Comparison of ENCODE assay signal across 15 cellular contexts in the genomic region with DNA sequence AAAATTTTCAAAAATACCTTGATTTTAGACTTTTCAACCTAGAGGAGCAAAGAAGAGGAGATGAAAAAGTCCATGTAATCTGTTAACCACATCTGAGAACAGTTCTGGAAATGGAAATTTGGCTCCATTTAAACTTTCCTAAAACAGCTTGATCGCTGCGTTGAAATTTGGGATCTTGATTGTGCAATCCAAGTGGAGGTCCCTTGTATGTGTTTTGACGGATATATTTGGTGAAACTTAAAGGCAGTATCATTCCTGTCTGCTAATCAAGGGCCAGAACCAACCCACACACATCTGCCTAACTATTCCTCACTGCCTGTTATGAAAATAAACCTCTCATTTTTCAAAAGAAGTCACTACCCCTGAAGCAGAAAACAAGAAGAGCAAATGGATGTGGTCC. TPM values are rescaled to one million over a fixed set of nuclear protein-coding genes. Genes with fewer than 3 reads are reported as not detected.
A peak's percentile ranks its signal among the peaks of the same experiment; 100 is the strongest.
DNase-seq lines count a peak whose midpoint lies in the region; ATAC-seq and TF ChIP-seq lines count a peak whose summit lies in the region.
"Had no signal": no experiment of that assay in that cellular context is flagged by ENCODE, and none has a peak within 500 bp of the region (broad histone marks: within the 10 kb centered on the region; RNA-seq: fewer than 3 reads in every experiment).

No MANE protein-coding gene starts in this region.

- WGBS in sigmoid colon, 2 donors: 78 to 88% methylated on average over 3 of the region's 3 CpGs

- ATAC-seq in HG03097 (IDR thresholded peaks at IDR 0.05; ENCODE audit: low FRiP score, unreplicated experiment) (no peak), GM19324 (IDR thresholded peaks at IDR 0.05; ENCODE audit: low FRiP score, unreplicated experiment) (no peak)

- TF ChIP-seq POLR2A in sigmoid colon (IDR thresholded peaks at IDR 0.05): no peak

- intact Hi-C loops in sigmoid colon (cut with DNase I): no loop called here

- H3K27ac ChIP-seq in angular gyrus (ENCODE audit: low read depth, low read length) (peak overlapping the region; percentile 50), sigmoid colon (peak overlapping the region in 3 of 4 donors; percentile 38 to 75 (median 40))
- H3K27ac ChIP-seq: neutrophil, WERI-Rb-1 had no signal

- H3K36me3 ChIP-seq in sigmoid colon: no peaks in the 10 kb centered on the region
- H3K36me3 ChIP-seq: neutrophil, WERI-Rb-1 had no signal

- H3K4me1 ChIP-seq in sigmoid colon: peaks cover 0 to 65% (median 49%) of the 10 kb centered on the region in 4 donors

- H3K9me3 ChIP-seq in sigmoid colon: no peaks in the 10 kb centered on the region
- H3K9me3 ChIP-seq: neutrophil, testis had no signal

- TF ChIP-seq CTCF in fibroblast of villous mesenchyme (IDR thresholded peaks at IDR 0.05; ENCODE audit: insufficient read depth, low read depth, low read length) (no peak), sigmoid colon (IDR thresholded peaks at IDR 0.05) (no peak)

- H3K27me3 ChIP-seq in sigmoid colon: no peaks in the 10 kb centered on the region
- H3K27me3 ChIP-seq: neutrophil, testis had no signal

- peak; percentile 48 for DNase-seq in EH (ENCODE audit: low read depth)
- DNase-seq in fibroblast of villous mesenchyme (ENCODE audit: low read depth): peak; percentile 66
- DNase-seq in sigmoid colon: no peak
- DNase-seq in NCI-H526 treated with DMSO at 0.1 percent for 48 hours (lab: John Stamatoyannopoulos, UW): no peak
- no peak for DNase-seq in NCI-H510A treated with DMSO at 0.1 percent for 48 hours (lab: John Stamatoyannopoulos, UW)
- DNase-seq: activated naive CD4-positive, alpha-beta T cell treated with Interleukin-2 at 50 U/mL for 16 hours; central memory CD4-positive, alpha-beta T cell; NCI-H2171 treated with DMSO at 0.1 percent for 48 hours; testis; WERI-Rb-1 had no signal

- TF ChIP-seq EP300 in sigmoid colon (IDR thresholded peaks at IDR 0.05): no peak

- H3K4me3 ChIP-seq in fibroblast of villous mesenchyme (ENCODE audit: low read depth, low read length) (no peak overlapping the region), sigmoid colon (no peak overlapping the region)
- H3K4me3 ChIP-seq: lung, testis had no signal

RNA-seq across cellular contexts. Expression of a gene that starts 46.6 kb away (rescaled TPM):
- 60.6 and 65.6 TPM in 2 replicates for total RNA-seq in fibroblast of villous mesenchyme
- 100 to 1,000 TPM in 2 of 4 donors, 10 to 100 TPM in 2; 63.5 to 153 (median 89.0) TPM for total RNA-seq in sigmoid colon
- polyA plus RNA-seq in sigmoid colon: 100 to 1,000 TPM; 103 to 305 (median 167) TPM

Comparison
In these comparisons a context has a peak if more than half of its experiments do, and no peak if none do; other contexts are left out.
1. DNase-seq: peak in EH (single experiment) and fibroblast of villous mesenchyme (single experiment); none in sigmoid colon (single experiment), NCI-H526 treated with DMSO at 0.1 percent for 48 hours (single experiment) and NCI-H510A treated with DMSO at 0.1 percent for 48 hours (single experiment).